8 cellular contexts compared by ENCODE assay signal in the genomic region with DNA sequence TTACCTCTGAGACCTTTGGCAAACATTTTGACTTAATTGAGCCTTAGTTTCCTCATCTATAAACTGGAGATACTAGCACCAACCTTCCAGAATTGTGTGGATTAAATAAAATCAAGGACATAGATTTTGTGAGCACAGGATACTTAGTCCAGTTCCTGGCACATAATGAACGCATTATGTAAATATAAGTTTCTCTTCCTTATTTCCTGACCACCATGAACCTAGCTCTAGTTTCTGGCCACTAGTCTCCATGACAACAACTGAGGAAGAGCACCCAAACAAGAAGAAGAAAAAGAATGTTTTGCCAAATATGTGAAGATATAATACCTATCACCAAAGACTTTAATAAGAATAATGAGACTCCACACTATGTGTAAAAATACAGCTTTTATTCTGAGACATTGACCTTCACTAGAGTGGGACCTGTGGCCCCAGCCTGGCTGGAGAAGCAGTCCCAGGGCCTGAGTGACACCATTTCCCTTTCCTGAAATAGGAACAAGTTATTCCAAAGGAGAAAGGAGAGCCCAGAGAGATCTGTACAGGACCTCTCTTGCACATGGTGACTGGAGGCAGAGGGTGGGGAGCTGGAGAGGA. TPM values are rescaled to one million over a fixed set of nuclear protein-coding genes. Genes with fewer than 3 reads are reported as not detected.
DNase-seq lines count a peak whose midpoint lies in the region; ATAC-seq, FAIRE-seq and TF ChIP-seq lines count a peak whose summit lies in the region.

No MANE protein-coding gene starts in this region.

- no peak overlapping the region for H4K8ac ChIP-seq in mesendoderm (ENCODE audit: low read depth, low read length)

- DNase-seq in AG04450 (ENCODE audit: low read depth, low spot score) (no peak), HT-29 (ENCODE audit: low spot score) (peak; percentile 37), astrocyte of the cerebellum (ENCODE audit: low read depth) (no peak), mesendoderm (no peak), D721Med (ENCODE audit: insufficient read length, low spot score) (no peak), middle frontal gyrus (ENCODE audit: extremely low spot score, low spot score) (no peak), hypothalamus (lab: John Stamatoyannopoulos, UW) (no peak)

- peaks cover 6% of the 10 kb centered on the region for H3K36me3 ChIP-seq in mesendoderm (ENCODE audit: control insufficient read depth, insufficient read depth, low read length)

- in situ Hi-C loops in astrocyte of the cerebellum (cut with HindIII; ENCODE audit: low sequenced_read_pairs): loop anchor here (5.0 to 10.0 kb wide), 2 partner anchors 51 to 98 kb away; partner anchors contain the start of gene KLHDC9

- POLR2A ChIA-PET in AG04450 (lab: Yijun Ruan, JAX): interaction anchor here (0.8 to 3.1 kb wide), 4 partner anchors 38 to 86 kb away, joined by 3 to 10 read pairs (median 5); partner anchors contain the start of gene DEDD

- H3K27me3 ChIP-seq in AG04450 (ENCODE audit: control insufficient read depth, insufficient read depth, low read length) (no peaks in the 10 kb centered on the region), mesendoderm (ENCODE audit: insufficient read depth, low read length, poor library complexity) (no peaks in the 10 kb centered on the region)

- peak overlapping the region; percentile 66 for H2AK5ac ChIP-seq in mesendoderm (ENCODE audit: low read length)

- H2BK120ac ChIP-seq in mesendoderm (ENCODE audit: low read depth, low read length): no peak overlapping the region

- H3K9ac ChIP-seq in mesendoderm (ENCODE audit: low read length): peak overlapping the region; percentile 81

- no peak overlapping the region for H2BK15ac ChIP-seq in mesendoderm (replicated peaks; ENCODE audit: low read depth)

- H2BK5ac ChIP-seq in mesendoderm (ENCODE audit: low read length): peak overlapping the region; percentile 69

- H3K4me3 ChIP-seq in AG04450 (ENCODE audit: low read depth, low read length) (peak overlapping the region; percentile 86; the same call in 1 of the 2 replicates), astrocyte of the cerebellum (ENCODE audit: low read depth, low read length) (peak overlapping the region; percentile 90), mesendoderm (ENCODE audit: low read length) (no peak overlapping the region)

- no peak overlapping the region for H3K4ac ChIP-seq in mesendoderm (ENCODE audit: low read depth, low read length)

- no peak overlapping the region for H3K23ac ChIP-seq in mesendoderm (ENCODE audit: low read length)

- H3K56ac ChIP-seq in mesendoderm (ENCODE audit: low read length): peak overlapping the region; percentile 88

- H3K4me2 ChIP-seq in mesendoderm (ENCODE audit: low read length): peak overlapping the region; percentile 59

- CTCF ChIA-PET in AG04450 (lab: Charles Lee): interaction anchor here (0.6 to 4.3 kb wide), 7 partner anchors 26 to 335 kb away, joined by 3 to 44 read pairs (median 6); partner anchors contain the start of gene KLHDC9

- H3K9me3 ChIP-seq in AG04450 (ENCODE audit: control insufficient read depth, insufficient read depth, low read length): peaks cover 20% of the 10 kb centered on the region

- ATAC-seq in GM19035 (IDR thresholded peaks at IDR 0.05; ENCODE audit: unreplicated experiment): peak; percentile 42

- peaks cover 12% of the 10 kb centered on the region for H3K79me1 ChIP-seq in mesendoderm (ENCODE audit: low read length)

- H3K18ac ChIP-seq in mesendoderm (ENCODE audit: low read length): no peak overlapping the region

- H3K4me1 ChIP-seq in mesendoderm (ENCODE audit: control insufficient read depth, low read depth, low read length): peaks cover 6% of the 10 kb centered on the region

- no CpG with 5 or more reads among the region's 1 CpG for WGBS in mesendoderm (ENCODE audit: extremely low coverage, insufficient coverage, low lambda C conversion rate)

- FAIRE-seq in D721Med (lab: Jason Lieb, UNC): no peak

- H3K27ac ChIP-seq in AG04450 (ENCODE audit: low read depth, low read length) (no peak overlapping the region), mesendoderm (ENCODE audit: low read depth, low read length) (no peak overlapping the region)

- H4K5ac ChIP-seq in mesendoderm (ENCODE audit: low read length): peak overlapping the region; percentile 88

- H3K79me2 ChIP-seq in mesendoderm (ENCODE audit: control insufficient read depth, insufficient read depth, low read length): peaks cover 15% of the 10 kb centered on the region

- TF ChIP-seq CTCF in AG04450 (IDR thresholded peaks at IDR 0.05; ENCODE audit: low read depth, low read length) (no peak), astrocyte of the cerebellum (IDR thresholded peaks at IDR 0.05; ENCODE audit: low read depth, low read length, missing control alignments) (no peak), D721Med (IDR thresholded peaks at IDR 0.05; ENCODE audit: insufficient read depth, missing control alignments) (no peak)

RNA-seq across cellular contexts. Expression of gene USF1, which starts 0.9 kb away (rescaled TPM):
- 32.6 and 37.6 TPM in 2 replicates for polyA plus RNA-seq in AG04450 (2011; rRNA removed)
- 110 and 126 TPM in 2 replicates for polyA minus RNA-seq in AG04450 (2011; rRNA and poly(A)+ RNA removed)
- total RNA-seq in HT-29 (2014; rRNA removed; shearing (Covaris generic)): 78.4 and 79.3 TPM in 2 replicates
- polyA plus RNA-seq in mesendoderm (2013, experiment 1 of 2): 37.0 TPM
- 34.5 TPM for polyA plus RNA-seq in mesendoderm (2013, experiment 2 of 2)

RNA-seq across cellular contexts. Expression of gene TSTD1, which starts 7.9 kb away (rescaled TPM):
- polyA plus RNA-seq in AG04450 (2011; rRNA removed): 0.33 TPM in 1 of 2 replicates, not detected in the other
- not detected in 2 replicates for polyA minus RNA-seq in AG04450 (2011; rRNA and poly(A)+ RNA removed)
- total RNA-seq in HT-29 (2014; rRNA removed; shearing (Covaris generic)): 121 and 139 TPM in 2 replicates
- polyA plus RNA-seq in mesendoderm (2013, experiment 1 of 2): 58.3 TPM
- 59.3 TPM for polyA plus RNA-seq in mesendoderm (2013, experiment 2 of 2)

RNA-seq across cellular contexts. Expression of gene ARHGAP30, which starts 23.0 kb away (rescaled TPM):
- polyA plus RNA-seq in AG04450 (2011; rRNA removed): not detected in 2 replicates
- polyA minus RNA-seq in AG04450 (2011; rRNA and poly(A)+ RNA removed): 0.09 TPM in 1 of 2 replicates, not detected in the other
- total RNA-seq in HT-29 (2014; rRNA removed; shearing (Covaris generic)): 0.58 and 0.86 TPM in 2 replicates
- polyA plus RNA-seq in mesendoderm (2013, experiment 1 of 2): 0.56 TPM
- polyA plus RNA-seq in mesendoderm (2013, experiment 2 of 2): 0.55 TPM

RNA-seq across cellular contexts. Expression of gene F11R, which starts 25.7 kb away (rescaled TPM):
- 1.7 and 2.0 TPM in 2 replicates for polyA plus RNA-seq in AG04450 (2011; rRNA removed)
- polyA minus RNA-seq in AG04450 (2011; rRNA and poly(A)+ RNA removed): 2.1 and 2.2 TPM in 2 replicates
- 128 and 154 TPM in 2 replicates for total RNA-seq in HT-29 (2014; rRNA removed; shearing (Covaris generic))
- 63.1 TPM for polyA plus RNA-seq in mesendoderm (2013, experiment 1 of 2)
- 57.9 TPM for polyA plus RNA-seq in mesendoderm (2013, experiment 2 of 2)

RNA-seq across cellular contexts. Expression of gene NECTIN4, which starts 42.7 kb away (rescaled TPM):
- 0.02 and 0.16 TPM in 2 replicates for polyA plus RNA-seq in AG04450 (2011; rRNA removed)
- polyA minus RNA-seq in AG04450 (2011; rRNA and poly(A)+ RNA removed): 0.05 and 0.70 TPM in 2 replicates
- total RNA-seq in HT-29 (2014; rRNA removed; shearing (Covaris generic)): 8.6 and 10.4 TPM in 2 replicates
- polyA plus RNA-seq in mesendoderm (2013, experiment 1 of 2): 0.24 TPM
- 0.22 TPM for polyA plus RNA-seq in mesendoderm (2013, experiment 2 of 2)
